Comparison of ENCODE assay signal across 9 cellular contexts in genomic region chr17:1490643-1491405, GRCh38. TPM values are rescaled to one million over a fixed set of nuclear protein-coding genes. Genes with fewer than 3 reads are reported as not detected.
A peak's percentile ranks its signal among the peaks of the same experiment; 100 is the strongest.
DNase-seq lines count a peak whose midpoint lies in the region; ATAC-seq, FAIRE-seq and TF ChIP-seq lines count a peak whose summit lies in the region.
"Had no signal": no experiment of that assay in that cellular context is flagged by ENCODE, and none has a peak within 500 bp of the region (broad histone marks: within the 10 kb centered on the region; RNA-seq: fewer than 3 reads in every experiment).

No MANE protein-coding gene starts in this region.

- POLR2A ChIA-PET in CD8-positive, alpha-beta memory T cell (lab: Charles Lee), result no interaction called here
- POLR2A ChIA-PET in K562 (lab: Yijun Ruan, JAX), result interaction anchor here (0.6 to 0.7 kb wide), 2 partner anchors 10 to 26 kb away, joined by 3 to 4 read pairs; partner anchors contain the start of gene INPP5K

- peak overlapping the region; percentile 51 to 92 (median 77) for H3K4me3 Mint-ChIP-seq in CD8-positive, alpha-beta memory T cell

- no TSS peak for BruUV-seq in K562 (replicated peaks; lab: Mats Ljungman, UMichigan)

- peak overlapping the region; percentile 24 for H3K27ac ChIP-seq in CD8-positive, alpha-beta memory T cell (ENCODE audit: low read depth, low read length)
- H3K27ac ChIP-seq in KOPT-K1 (ENCODE audit: low read depth, low read length, poor library complexity, severe bottlenecking) (peak overlapping the region; percentile 67), K562 (ENCODE audit: extremely low read depth, low read depth, low read length) (peak overlapping the region; percentile 86), iPS-18a (ENCODE audit: low read length) (no peak overlapping the region), skin epidermis (peak overlapping the region; percentile 36 to 95 (median 91))

- H3K27ac Mint-ChIP-seq in CD8-positive, alpha-beta memory T cell, result peak overlapping the region; percentile 62 to 88 (median 80)

- H3K9me1 ChIP-seq in K562 (ENCODE audit: control insufficient read depth, insufficient read depth, low read length), result no peaks in the 10 kb centered on the region

- peak overlapping the region; percentile 81 for H3K4me2 ChIP-seq in K562 (ENCODE audit: insufficient read depth, low read length)

- H3K9me3 Mint-ChIP-seq in CD8-positive, alpha-beta memory T cell, result no peaks in the 10 kb centered on the region

- CTCF ChIA-PET in CD8-positive, alpha-beta memory T cell (lab: Charles Lee), result interaction anchor here (1.4 kb wide), 1 partner anchor 24 kb away, joined by 4 read pairs; no protein-coding TSS in a partner anchor
- CTCF ChIA-PET in K562 (lab: Yijun Ruan, JAX; ENCODE audit: low intra/inter-chr PET ratio), result no interaction called here

- H4K20me1 ChIP-seq in K562 (replicated peaks; ENCODE audit: control insufficient read depth, insufficient read depth, low read length), result no peaks in the 10 kb centered on the region

- peaks cover 2% of the 10 kb centered on the region for H3K36me3 ChIP-seq in CD8-positive, alpha-beta memory T cell (ENCODE audit: insufficient read depth, low read length)
- H3K36me3 ChIP-seq in KOPT-K1 (ENCODE audit: insufficient read depth, low read length), result peaks cover 4% of the 10 kb centered on the region
- no peaks in the 10 kb centered on the region for H3K36me3 ChIP-seq in K562 (ENCODE audit: control insufficient read depth, insufficient read depth, low read length)
- no peaks in the 10 kb centered on the region for H3K36me3 ChIP-seq in iPS-18a (ENCODE audit: control insufficient read depth, low read depth, low read length)

- TF ChIP-seq CTCF in GM20000 (IDR thresholded peaks at IDR 0.05; ENCODE audit: extremely low read depth, missing control alignments) (no peak), K562 (IDR thresholded peaks at IDR 0.05 in 2 of 3, conservative IDR thresholded peaks at IDR 0.05 in 1 of 3; ENCODE audit: insufficient read depth in 2 of 3, low read depth in 1 of 3, low read length in 3 of 3) (no peak)

- peaks cover 0 to 1% of the 10 kb centered on the region in 2 donors for H3K27me3 Mint-ChIP-seq in CD8-positive, alpha-beta memory T cell

- TF ChIP-seq POLR2A in K562 (conservative IDR thresholded peaks at IDR 0.05), result peak; percentile 72

- H3K79me2 ChIP-seq in K562 (ENCODE audit: control insufficient read depth, insufficient read depth, low read length), result peaks cover 16% of the 10 kb centered on the region

- peak; percentile 75 for TF ChIP-seq EP300 in K562 (IDR thresholded peaks at IDR 0.05; ENCODE audit: low read length)

- intact Hi-C loops in K562 (cut with micrococcal nuclease), result no loop called here

- H3K9ac ChIP-seq in K562 (ENCODE audit: insufficient read depth in 1 of 2, low read depth in 2 of 2, low read length in 2 of 2), result peak overlapping the region; percentile 71 to 92
- H3K9ac ChIP-seq in iPS-18a (ENCODE audit: low read length), result peak overlapping the region; percentile 13

- peak; percentile 47 to 75 (median 51) for DNase-seq in CD8-positive, alpha-beta memory T cell
- DNase-seq in GM20000 (ENCODE audit: low spot score) (peak; percentile 94), T-helper 2 cell (peak; percentile 38 to 79 (median 54)), K562 (ENCODE audit: extremely low read depth in 1 of 4, low spot score in 3 of 4) (peak; percentile 65 to 83 (median 76)), middle frontal gyrus (ENCODE audit: extremely low spot score, low spot score) (no peak)

- H2AFZ ChIP-seq in K562 (ENCODE audit: low read depth, low read length), result peak overlapping the region; percentile 80

- peak; percentile 81 for FAIRE-seq in K562 (lab: Jason Lieb, UNC)
- FAIRE-seq: TTC549 had no signal

- peak; percentile 80 for ATAC-seq in K562

- no peaks in the 10 kb centered on the region for H3K9me3 ChIP-seq in CD8-positive, alpha-beta memory T cell (ENCODE audit: low read length)
- H3K9me3 ChIP-seq in KOPT-K1 (ENCODE audit: insufficient read depth, low read length, poor library complexity, severe bottlenecking), result no peaks in the 10 kb centered on the region
- no peaks in the 10 kb centered on the region for H3K9me3 ChIP-seq in K562 (replicated peaks; ENCODE audit: control insufficient read depth, insufficient read depth, low read depth, low read length)
- no peaks in the 10 kb centered on the region for H3K9me3 ChIP-seq in iPS-18a (ENCODE audit: control insufficient read depth, low read depth, low read length)

- no peaks in the 10 kb centered on the region for H3K27me3 ChIP-seq in CD8-positive, alpha-beta memory T cell (ENCODE audit: insufficient read depth, low read length, poor library complexity, severe bottlenecking)
- H3K27me3 ChIP-seq in K562 (ENCODE audit: control insufficient read depth in 2 of 2, insufficient read depth in 2 of 2, low read length in 2 of 2) (no peaks in the 10 kb centered on the region), iPS-18a (ENCODE audit: control insufficient read depth, insufficient read depth, low read length) (peaks cover 45% of the 10 kb centered on the region)

- peaks cover 0 to 13% (median 3%) of the 10 kb centered on the region in 3 donors for H3K36me3 Mint-ChIP-seq in CD8-positive, alpha-beta memory T cell

- H3K4me3 ChIP-seq in CD8-positive, alpha-beta memory T cell (ENCODE audit: low read length), result peak overlapping the region; percentile 56
- H3K4me3 ChIP-seq in K562 (peak overlapping the region; percentile 63), iPS-18a (ENCODE audit: low read length) (peak overlapping the region; percentile 74), skin epidermis (peak overlapping the region; percentile 56 to 79 (median 68))

- peaks cover 18 to 44% (median 25%) of the 10 kb centered on the region in 3 donors for H3K4me1 Mint-ChIP-seq in CD8-positive, alpha-beta memory T cell

- in situ Hi-C loops in K562 (cut with MboI), result no loop called here

- TF ChIP-seq RAD21 in K562 (CRISPR knock-in tag; conservative IDR thresholded peaks at IDR 0.05 in 1 of 2, IDR thresholded peaks at IDR 0.05 in 1 of 2), result no peak

- WGBS in K562 (ENCODE audit: insufficient coverage, low coverage, missing lambda C conversion rate), result 0% methylated on average over 22 of the region's 47 CpGs

- peaks cover 37% of the 10 kb centered on the region for H3K4me1 ChIP-seq in CD8-positive, alpha-beta memory T cell (ENCODE audit: insufficient read depth, low read length)
- H3K4me1 ChIP-seq in K562 (replicated peaks in 1 of 2; ENCODE audit: control insufficient read depth in 2 of 2, insufficient read depth in 2 of 2, low read length in 2 of 2) (peaks cover 9 to 71% of the 10 kb centered on the region in 2 experiments; a peak in 4 of 5 replicates), iPS-18a (ENCODE audit: control insufficient read depth, low read depth, low read length) (peaks cover 6% of the 10 kb centered on the region)

RNA-seq across cellular contexts. Expression of gene MYO1C, which starts 1.7 kb away (rescaled TPM):
- 10 to 100 TPM; 36.6 to 36.9 TPM for total RNA-seq in CD8-positive, alpha-beta memory T cell
- polyA plus RNA-seq in CD8-positive, alpha-beta memory T cell, result 5.7 TPM
- 62.3 and 168 TPM in 2 replicates for total RNA-seq in K562 (2011; cell fraction: chromatin; rRNA removed; ENCODE audit: low replicate concordance)
- total RNA-seq in K562 (2011; cell fraction: nucleolus; rRNA removed), result 61.3 and 72.2 TPM in 2 replicates
- 63.9 and 80.0 TPM in 2 replicates for total RNA-seq in K562 (2011; cell fraction: nucleoplasm; rRNA removed)
- total RNA-seq in K562 (2014; rRNA removed) (11.6 and 16.2 TPM in 2 replicates), K562 (2014; rRNA removed; fragmentation: Illumina TruSeq; extraction: Trizol) (5.1 and 9.1 TPM in 2 replicates), K562 (2015; rRNA removed; fragmentation: Illumina TruSeq; extraction: Trizol) (9.3 and 11.6 TPM in 2 replicates), K562 (2021) (31.4 and 32.5 TPM in 2 replicates)
- polyA plus RNA-seq in K562 (2011; rRNA removed) (14.8 and 19.1 TPM in 2 replicates), K562 (2014; fragmentation: Illumina TruSeq; extraction: Trizol) (16.4 and 20.3 TPM in 2 replicates), K562 (2014; fragmentation: Nextera tagmentation; extraction: Ambion mirVana) (under 1 TPM; 0.46 to 0.78 TPM), K562 (2014; rRNA removed) (12.7 and 16.6 TPM in 2 replicates)
- polyA plus RNA-seq in K562 (2011; cell fraction: cytosol; rRNA removed), result 10.3 and 16.8 TPM in 2 replicates
- 42.0 and 49.2 TPM in 2 replicates for polyA plus RNA-seq in K562 (2011; cell fraction: nucleus; rRNA removed)
- 20.0 and 32.7 TPM in 2 replicates for polyA plus RNA-seq in K562 (2012)
- 29.7 and 38.7 TPM in 2 replicates for polyA minus RNA-seq in K562 (2011; rRNA and poly(A)+ RNA removed)
- polyA minus RNA-seq in K562 (2011; cell fraction: cytosol; rRNA and poly(A)+ RNA removed), result 24.1 and 28.1 TPM in 2 replicates
- polyA minus RNA-seq in K562 (2011; cell fraction: nucleus; rRNA and poly(A)+ RNA removed), result 19.0 and 27.8 TPM in 2 replicates

RNA-seq across cellular contexts. Expression of gene INPP5K, which starts 25.6 kb away (rescaled TPM):
- total RNA-seq in CD8-positive, alpha-beta memory T cell, result 10 to 100 TPM; 29.5 to 31.9 TPM
- 80.2 TPM for polyA plus RNA-seq in CD8-positive, alpha-beta memory T cell
- total RNA-seq in K562 (2011; cell fraction: chromatin; rRNA removed; ENCODE audit: low replicate concordance), result 20.1 and 48.1 TPM in 2 replicates
- total RNA-seq in K562 (2011; cell fraction: nucleolus; rRNA removed), result 28.3 and 32.5 TPM in 2 replicates
- 18.3 and 29.5 TPM in 2 replicates for total RNA-seq in K562 (2011; cell fraction: nucleoplasm; rRNA removed)
- total RNA-seq in K562 (2014; rRNA removed) (15.1 and 23.3 TPM in 2 replicates), K562 (2014; rRNA removed; fragmentation: Illumina TruSeq; extraction: Trizol) (6.0 and 7.2 TPM in 2 replicates), K562 (2015; rRNA removed; fragmentation: Illumina TruSeq; extraction: Trizol) (5.5 and 7.4 TPM in 2 replicates), K562 (2021) (11.8 and 13.7 TPM in 2 replicates)
- polyA plus RNA-seq in K562 (2011; rRNA removed) (12.1 and 12.4 TPM in 2 replicates), K562 (2014; fragmentation: Illumina TruSeq; extraction: Trizol) (10.1 and 10.2 TPM in 2 replicates), K562 (2014; fragmentation: Nextera tagmentation; extraction: Ambion mirVana) (1 to 10 TPM in 1 of 2 experiments, under 1 TPM in 1; 0.63 to 1.0 TPM), K562 (2014; rRNA removed) (12.2 and 12.9 TPM in 2 replicates)
- 13.8 and 18.3 TPM in 2 replicates for polyA plus RNA-seq in K562 (2011; cell fraction: cytosol; rRNA removed)
- 17.2 and 21.3 TPM in 2 replicates for polyA plus RNA-seq in K562 (2011; cell fraction: nucleus; rRNA removed)
- polyA plus RNA-seq in K562 (2012), result 14.0 and 20.7 TPM in 2 replicates
- 10.6 and 16.2 TPM in 2 replicates for polyA minus RNA-seq in K562 (2011; rRNA and poly(A)+ RNA removed)
- 10.8 and 16.8 TPM in 2 replicates for polyA minus RNA-seq in K562 (2011; cell fraction: cytosol; rRNA and poly(A)+ RNA removed)
- 11.6 and 12.9 TPM in 2 replicates for polyA minus RNA-seq in K562 (2011; cell fraction: nucleus; rRNA and poly(A)+ RNA removed)

RNA-seq across cellular contexts. Expression of gene CRK, which starts 34.8 kb away (rescaled TPM):
- 10 to 100 TPM; 25.3 to 28.8 TPM for total RNA-seq in CD8-positive, alpha-beta memory T cell
- polyA plus RNA-seq in CD8-positive, alpha-beta memory T cell, result 24.6 TPM
- total RNA-seq in K562 (2011; cell fraction: chromatin; rRNA removed; ENCODE audit: low replicate concordance), result 33.0 TPM in 2 replicates
- total RNA-seq in K562 (2011; cell fraction: nucleolus; rRNA removed), result 17.5 and 19.2 TPM in 2 replicates
- 28.4 and 41.1 TPM in 2 replicates for total RNA-seq in K562 (2011; cell fraction: nucleoplasm; rRNA removed)
- total RNA-seq in K562 (2014; rRNA removed) (23.2 and 24.7 TPM in 2 replicates), K562 (2014; rRNA removed; fragmentation: Illumina TruSeq; extraction: Trizol) (30.0 and 31.2 TPM in 2 replicates), K562 (2015; rRNA removed; fragmentation: Illumina TruSeq; extraction: Trizol) (29.2 and 30.2 TPM in 2 replicates), K562 (2021) (22.1 and 23.9 TPM in 2 replicates)
- polyA plus RNA-seq in K562 (2011; rRNA removed) (32.0 and 40.2 TPM in 2 replicates), K562 (2014; fragmentation: Illumina TruSeq; extraction: Trizol) (26.5 and 27.3 TPM in 2 replicates), K562 (2014; fragmentation: Nextera tagmentation; extraction: Ambion mirVana) (10 to 100 TPM; 13.1 to 17.7 TPM), K562 (2014; rRNA removed) (24.3 and 26.1 TPM in 2 replicates)
- 18.8 and 29.0 TPM in 2 replicates for polyA plus RNA-seq in K562 (2011; cell fraction: cytosol; rRNA removed)
- 5.0 and 5.4 TPM in 2 replicates for polyA plus RNA-seq in K562 (2011; cell fraction: nucleus; rRNA removed)
- 14.3 and 18.9 TPM in 2 replicates for polyA plus RNA-seq in K562 (2012)
- 46.6 and 50.1 TPM in 2 replicates for polyA minus RNA-seq in K562 (2011; rRNA and poly(A)+ RNA removed)
- 17.0 and 17.5 TPM in 2 replicates for polyA minus RNA-seq in K562 (2011; cell fraction: cytosol; rRNA and poly(A)+ RNA removed)
- 4.3 and 5.8 TPM in 2 replicates for polyA minus RNA-seq in K562 (2011; cell fraction: nucleus; rRNA and poly(A)+ RNA removed)
